In genomic region chr1:109634771-109635750, GRCh38 we compare ENCODE assay signal across 18 cellular contexts. TPM values are rescaled to one million over a fixed set of nuclear protein-coding genes. Genes with fewer than 3 reads are reported as not detected.
DNase-seq lines count a peak whose midpoint lies in the region; ATAC-seq and TF ChIP-seq lines count a peak whose summit lies in the region.
"Had no signal": no experiment of that assay in that cellular context is flagged by ENCODE, and none has a peak within 500 bp of the region (broad histone marks: within the 10 kb centered on the region; RNA-seq: fewer than 3 reads in every experiment).

No MANE protein-coding gene starts in this region.

- no peak for TF ChIP-seq POLR2A in erythroblast (IDR thresholded peaks at IDR 0.05; ENCODE audit: low read length)

- CTCF ChIA-PET in activated CD4-positive, alpha-beta memory T cell treated with anti-CD3 and anti-CD28 coated beads for 36 hours (lab: Charles Lee): interaction anchor here (0.9 to 10.9 kb wide), 5 partner anchors 9 to 350 kb away, joined by 3 to 130 read pairs (median 6); partner anchors contain the start of genes AHCYL1 and GSTM4

- no peaks in the 10 kb centered on the region for H3K9me3 Mint-ChIP-seq in activated naive CD8-positive, alpha-beta T cell treated with anti-CD3 and anti-CD28 coated beads, Interleukin-2, amount 10 ng/mL, durations not matched to agents 7 days and 5 days
- H3K9me3 Mint-ChIP-seq in activated naive CD8-positive, alpha-beta T cell treated with anti-CD3 and anti-CD28 coated beads for 36 hours: no peaks in the 10 kb centered on the region
- H3K9me3 Mint-ChIP-seq in activated CD4-positive, alpha-beta memory T cell treated with anti-CD3 and anti-CD28 coated beads for 36 hours: no peaks in the 10 kb centered on the region
- H3K9me3 Mint-ChIP-seq in memory B cell (no peaks in the 10 kb centered on the region), nephron progenitor cell (no peaks in the 10 kb centered on the region)
- H3K9me3 Mint-ChIP-seq: naive B cell; T-helper 1 cell treated with Interleukin-12 subunit alpha and Interleukin-12 subunit beta and Interleukin-4 antibody, amounts not matched to agents 30 μg/mL and 1 μg/mL, for 36 hours had no signal

- peak; percentile 27 for DNase-seq in activated naive CD8-positive, alpha-beta T cell treated with anti-CD3 and anti-CD28 coated beads, Interleukin-2, amount 10 ng/mL, durations not matched to agents 7 days and 5 days
- DNase-seq in activated naive CD8-positive, alpha-beta T cell treated with anti-CD3 and anti-CD28 coated beads for 36 hours: no peak
- DNase-seq in activated CD4-positive, alpha-beta memory T cell treated with anti-CD3 and anti-CD28 coated beads for 36 hours: peak; percentile 50
- DNase-seq in memory B cell (ENCODE audit: low spot score in 2 of 2) (no peak), erythroblast (lab: John Stamatoyannopoulos, UW) (no peak), nephron progenitor cell (no peak)
- no peak for DNase-seq in activated CD4-positive, CD25-positive, alpha-beta regulatory T cell treated with anti-CD3 and anti-CD28 coated beads, Interleukin-2, amount 50 U/mL, for 72 hours
- DNase-seq: activated CD4-positive, alpha-beta T cell treated with anti-CD3 and anti-CD28 coated beads for 4 hours; GDM1; hypothalamus; naive B cell; NCI-H1930; NCI-H526 had no signal

- peaks cover 13% of the 10 kb centered on the region for H3K4me1 Mint-ChIP-seq in activated naive CD8-positive, alpha-beta T cell treated with anti-CD3 and anti-CD28 coated beads, Interleukin-2, amount 10 ng/mL, durations not matched to agents 7 days and 5 days
- peaks cover 15% of the 10 kb centered on the region for H3K4me1 Mint-ChIP-seq in activated naive CD8-positive, alpha-beta T cell treated with anti-CD3 and anti-CD28 coated beads for 36 hours
- H3K4me1 Mint-ChIP-seq in activated CD4-positive, alpha-beta memory T cell treated with anti-CD3 and anti-CD28 coated beads for 36 hours (ENCODE audit: low read depth): peaks cover 16% of the 10 kb centered on the region
- H3K4me1 Mint-ChIP-seq in memory B cell: peaks cover 14% of the 10 kb centered on the region
- peaks cover 21% of the 10 kb centered on the region for H3K4me1 Mint-ChIP-seq in nephron progenitor cell

- no peak for TF ChIP-seq CTCF in nephron progenitor cell (IDR thresholded peaks at IDR 0.05)

- peaks cover 2% of the 10 kb centered on the region for H3K27me3 Mint-ChIP-seq in activated naive CD8-positive, alpha-beta T cell treated with anti-CD3 and anti-CD28 coated beads, Interleukin-2, amount 10 ng/mL, durations not matched to agents 7 days and 5 days
- H3K27me3 Mint-ChIP-seq in activated naive CD8-positive, alpha-beta T cell treated with anti-CD3 and anti-CD28 coated beads for 36 hours: no peaks in the 10 kb centered on the region
- H3K27me3 Mint-ChIP-seq in activated CD4-positive, alpha-beta memory T cell treated with anti-CD3 and anti-CD28 coated beads for 36 hours: no peaks in the 10 kb centered on the region
- peaks cover under 1% of the 10 kb centered on the region for H3K27me3 Mint-ChIP-seq in memory B cell
- peaks cover 3% of the 10 kb centered on the region for H3K27me3 Mint-ChIP-seq in nephron progenitor cell (ENCODE audit: low read depth, poor library complexity)

- intact Hi-C loops in activated CD4-positive, alpha-beta memory T cell treated with anti-CD3 and anti-CD28 coated beads for 36 hours (cut with micrococcal nuclease): loop anchor here (1.0 kb wide), 1 partner anchor 18 kb away; no protein-coding TSS in a partner anchor

- peaks cover 6% of the 10 kb centered on the region for H3K36me3 Mint-ChIP-seq in activated naive CD8-positive, alpha-beta T cell treated with anti-CD3 and anti-CD28 coated beads, Interleukin-2, amount 10 ng/mL, durations not matched to agents 7 days and 5 days
- H3K36me3 Mint-ChIP-seq in activated naive CD8-positive, alpha-beta T cell treated with anti-CD3 and anti-CD28 coated beads for 36 hours: no peaks in the 10 kb centered on the region
- H3K36me3 Mint-ChIP-seq in activated CD4-positive, alpha-beta memory T cell treated with anti-CD3 and anti-CD28 coated beads for 36 hours: peaks cover 7% of the 10 kb centered on the region
- H3K36me3 Mint-ChIP-seq in memory B cell: peaks cover 6% of the 10 kb centered on the region
- peaks cover 13% of the 10 kb centered on the region for H3K36me3 Mint-ChIP-seq in nephron progenitor cell (ENCODE audit: low read depth)

- H3K4me3 Mint-ChIP-seq in activated naive CD8-positive, alpha-beta T cell treated with anti-CD3 and anti-CD28 coated beads, Interleukin-2, amount 10 ng/mL, durations not matched to agents 7 days and 5 days: no peak overlapping the region
- H3K4me3 Mint-ChIP-seq in activated naive CD8-positive, alpha-beta T cell treated with anti-CD3 and anti-CD28 coated beads for 36 hours: no peak overlapping the region
- H3K4me3 Mint-ChIP-seq in activated CD4-positive, alpha-beta memory T cell treated with anti-CD3 and anti-CD28 coated beads for 36 hours: no peak overlapping the region
- H3K4me3 Mint-ChIP-seq in memory B cell: no peak overlapping the region
- no peak overlapping the region for H3K4me3 Mint-ChIP-seq in nephron progenitor cell
- H3K4me3 Mint-ChIP-seq: naive B cell; T-helper 1 cell treated with Interleukin-12 subunit alpha and Interleukin-12 subunit beta and Interleukin-4 antibody, amounts not matched to agents 30 μg/mL and 1 μg/mL, for 36 hours had no signal

- peak overlapping the region; percentile 15 for H3K27ac Mint-ChIP-seq in activated naive CD8-positive, alpha-beta T cell treated with anti-CD3 and anti-CD28 coated beads, Interleukin-2, amount 10 ng/mL, durations not matched to agents 7 days and 5 days
- no peak overlapping the region for H3K27ac Mint-ChIP-seq in activated naive CD8-positive, alpha-beta T cell treated with anti-CD3 and anti-CD28 coated beads for 36 hours
- H3K27ac Mint-ChIP-seq in activated CD4-positive, alpha-beta memory T cell treated with anti-CD3 and anti-CD28 coated beads for 36 hours: no peak overlapping the region
- peak overlapping the region; percentile 75 for H3K27ac Mint-ChIP-seq in memory B cell
- no peak overlapping the region for H3K27ac Mint-ChIP-seq in nephron progenitor cell
- H3K27ac Mint-ChIP-seq: T-helper 1 cell treated with Interleukin-12 subunit alpha and Interleukin-12 subunit beta and Interleukin-4 antibody, amounts not matched to agents 30 μg/mL and 1 μg/mL, for 36 hours had no signal

- POLR2A ChIA-PET in activated naive CD8-positive, alpha-beta T cell treated with anti-CD3 and anti-CD28 coated beads, Interleukin-2, amount 10 ng/mL, durations not matched to agents 7 days and 5 days (lab: Charles Lee): interaction anchor here (1.0 to 1.1 kb wide), 2 partner anchors 87 kb away, joined by 3 to 4 read pairs; partner anchors contain the start of gene GNAI3
- POLR2A ChIA-PET in activated CD4-positive, alpha-beta memory T cell treated with anti-CD3 and anti-CD28 coated beads for 36 hours (lab: Charles Lee): interaction anchor here (1.2 kb wide), 1 partner anchor 87 kb away, joined by 5 read pairs; the partner anchor contains the start of gene GNAI3

- peak; percentile 53 for ATAC-seq in activated naive CD8-positive, alpha-beta T cell treated with anti-CD3 and anti-CD28 coated beads, Interleukin-2, amount 10 ng/mL, durations not matched to agents 7 days and 5 days (ENCODE audit: low read depth)
- no peak for ATAC-seq in memory B cell (ENCODE audit: low read depth)
- no peak for ATAC-seq in GM21423 (IDR thresholded peaks at IDR 0.05; ENCODE audit: unreplicated experiment)

RNA-seq across cellular contexts. Expression of gene AMPD2, which starts 15.4 kb away (rescaled TPM):
- total RNA-seq in activated naive CD8-positive, alpha-beta T cell treated with anti-CD3 and anti-CD28 coated beads, Interleukin-2, amount 10 ng/mL, durations not matched to agents 7 days and 5 days: 100 to 1,000 TPM; 114 to 122 TPM
- total RNA-seq in activated naive CD8-positive, alpha-beta T cell treated with anti-CD3 and anti-CD28 coated beads for 36 hours: 10 to 100 TPM; 89.5 to 91.4 TPM
- total RNA-seq in activated CD4-positive, alpha-beta memory T cell treated with anti-CD3 and anti-CD28 coated beads for 36 hours: 10 to 100 TPM; 79.1 to 93.3 TPM

RNA-seq across cellular contexts. Expression of gene GNAT2, which starts 15.6 kb away (rescaled TPM):
- total RNA-seq in activated naive CD8-positive, alpha-beta T cell treated with anti-CD3 and anti-CD28 coated beads, Interleukin-2, amount 10 ng/mL, durations not matched to agents 7 days and 5 days: under 1 TPM in 1 of 2 experiments, not detected in 1; 0.22 TPM
- under 1 TPM; 0.64 to 0.91 TPM for total RNA-seq in activated naive CD8-positive, alpha-beta T cell treated with anti-CD3 and anti-CD28 coated beads for 36 hours
- under 1 TPM; 0.29 to 0.31 TPM for total RNA-seq in activated CD4-positive, alpha-beta memory T cell treated with anti-CD3 and anti-CD28 coated beads for 36 hours
- total RNA-seq: astrocyte, thoracic aorta had no signal

RNA-seq across cellular contexts. Expression of gene GSTM4, which starts 20.8 kb away (rescaled TPM):
- total RNA-seq in activated naive CD8-positive, alpha-beta T cell treated with anti-CD3 and anti-CD28 coated beads, Interleukin-2, amount 10 ng/mL, durations not matched to agents 7 days and 5 days: 1 to 10 TPM; 5.3 to 5.9 TPM
- total RNA-seq in activated naive CD8-positive, alpha-beta T cell treated with anti-CD3 and anti-CD28 coated beads for 36 hours: 1 to 10 TPM; 2.4 to 3.0 TPM
- total RNA-seq in activated CD4-positive, alpha-beta memory T cell treated with anti-CD3 and anti-CD28 coated beads for 36 hours: 10 to 100 TPM in 1 of 2 experiments, 1 to 10 TPM in 1; 8.2 to 12.0 TPM

RNA-seq across cellular contexts. Expression of gene GSTM2, which starts 32.8 kb away (rescaled TPM):
- 10 to 100 TPM; 16.8 to 17.3 TPM for total RNA-seq in activated naive CD8-positive, alpha-beta T cell treated with anti-CD3 and anti-CD28 coated beads, Interleukin-2, amount 10 ng/mL, durations not matched to agents 7 days and 5 days
- 1 to 10 TPM; 7.4 to 8.5 TPM for total RNA-seq in activated naive CD8-positive, alpha-beta T cell treated with anti-CD3 and anti-CD28 coated beads for 36 hours
- total RNA-seq in activated CD4-positive, alpha-beta memory T cell treated with anti-CD3 and anti-CD28 coated beads for 36 hours: 10 to 100 TPM in 1 of 2 experiments, 1 to 10 TPM in 1; 8.2 to 11.9 TPM

RNA-seq across cellular contexts. Expression of gene GSTM1, which starts 52.6 kb away (rescaled TPM):
- not detected for total RNA-seq in activated naive CD8-positive, alpha-beta T cell treated with anti-CD3 and anti-CD28 coated beads, Interleukin-2, amount 10 ng/mL, durations not matched to agents 7 days and 5 days
- total RNA-seq in activated naive CD8-positive, alpha-beta T cell treated with anti-CD3 and anti-CD28 coated beads for 36 hours: not detected
- total RNA-seq in activated CD4-positive, alpha-beta memory T cell treated with anti-CD3 and anti-CD28 coated beads for 36 hours: under 1 TPM in 1 of 2 experiments, not detected in 1; 0.22 TPM
- total RNA-seq: astrocyte, dermis microvascular lymphatic vessel endothelial cell, thoracic aorta had no signal

Comparison
In these comparisons a context has a peak if more than half of its experiments do, and no peak if none do; other contexts are left out.
1. DNase-seq: peak in activated naive CD8-positive, alpha-beta T cell treated with anti-CD3 and anti-CD28 coated beads, Interleukin-2, amount 10 ng/mL, durations not matched to agents 7 days and 5 days (single experiment) and activated CD4-positive, alpha-beta memory T cell treated with anti-CD3 and anti-CD28 coated beads for 36 hours (single experiment); none in activated naive CD8-positive, alpha-beta T cell treated with anti-CD3 and anti-CD28 coated beads for 36 hours (single experiment), memory B cell (0 of 2), erythroblast (0 of 2), activated CD4-positive, CD25-positive, alpha-beta regulatory T cell treated with anti-CD3 and anti-CD28 coated beads, Interleukin-2, amount 50 U/mL, for 72 hours (single experiment) and nephron progenitor cell (single experiment).
2. H3K27ac Mint-ChIP-seq: peak in activated naive CD8-positive, alpha-beta T cell treated with anti-CD3 and anti-CD28 coated beads, Interleukin-2, amount 10 ng/mL, durations not matched to agents 7 days and 5 days (single experiment) and memory B cell (single experiment); none in activated naive CD8-positive, alpha-beta T cell treated with anti-CD3 and anti-CD28 coated beads for 36 hours (single experiment), activated CD4-positive, alpha-beta memory T cell treated with anti-CD3 and anti-CD28 coated beads for 36 hours (single experiment) and nephron progenitor cell (single experiment).